In the genomic region with DNA sequence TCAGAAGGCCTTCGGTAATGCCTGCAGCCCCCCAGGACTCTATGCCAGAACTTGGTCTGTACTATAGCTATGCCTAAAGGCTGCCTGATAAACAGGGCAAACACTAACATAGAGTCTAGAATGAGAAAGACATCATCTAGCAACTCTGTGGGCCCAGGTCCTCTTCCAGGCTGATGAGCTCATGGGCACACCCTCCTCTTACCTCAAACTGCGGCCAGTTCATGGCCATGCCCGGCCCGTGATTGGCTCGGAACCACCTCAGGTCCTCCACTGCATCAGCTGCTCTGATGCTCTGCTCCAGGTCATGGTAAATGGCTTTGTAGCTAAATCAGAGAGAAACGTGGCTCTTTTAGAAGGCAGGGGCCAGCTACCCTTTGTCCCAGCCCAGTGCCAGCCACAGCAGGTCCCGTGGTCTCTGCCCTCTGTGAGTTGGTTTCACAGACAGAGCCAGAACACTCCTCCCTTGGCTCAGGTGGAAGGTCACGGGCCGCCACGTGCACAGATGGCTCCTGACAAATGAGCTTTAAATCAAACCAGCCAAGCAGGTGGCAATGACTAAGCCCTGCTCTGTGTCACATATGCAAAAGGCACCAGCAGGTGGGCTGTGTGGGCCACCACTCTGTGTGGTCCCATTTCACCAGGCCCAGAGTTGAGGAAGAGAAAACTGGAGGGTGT, we compare ENCODE assay signal across 13 cellular contexts. TPM values are rescaled to one million over a fixed set of nuclear protein-coding genes. Genes with fewer than 3 reads are reported as not detected.
DNase-seq lines count a peak whose midpoint lies in the region; ATAC-seq and TF ChIP-seq lines count a peak whose summit lies in the region.
"Had no signal": no experiment of that assay in that cellular context is flagged by ENCODE, and none has a peak within 500 bp of the region (broad histone marks: within the 10 kb centered on the region; RNA-seq: fewer than 3 reads in every experiment).

No MANE protein-coding gene starts in this region.

- H3K4me1 ChIP-seq in BLaER1 (peaks cover 7% of the 10 kb centered on the region; the same call in 1 of the 2 replicates), HUES6 (ENCODE audit: control insufficient read depth, insufficient read depth, low read length) (peaks cover 24% of the 10 kb centered on the region; the same call in 1 of the 2 replicates), body of pancreas (peaks cover 100% of the 10 kb centered on the region), mucosa of rectum (ENCODE audit: control insufficient read depth in 2 of 2, insufficient read depth in 2 of 2, low read length in 2 of 2) (peaks cover 5 to 17% of the 10 kb centered on the region in 2 donors)

- intact Hi-C loops in body of pancreas (cut with DNase I), result no loop called here

- CTCF ChIA-PET in GM10248 (lab: Yijun Ruan, JAX), result interaction anchor here (1.3 to 6.7 kb wide), 6 partner anchors 9 to 30 kb away, joined by 4 to 49 read pairs (median 6); no protein-coding TSS in a partner anchor

- H3K4me2 ChIP-seq in BLaER1, result no peak overlapping the region
- H3K4me2 ChIP-seq: BLaER1 treated with 17β-estradiol and CSF1 and Interleukin-3, amounts not matched to agents 10 nM and 100 nM had no signal

- POLR2A ChIA-PET in GM10248 (lab: Yijun Ruan, JAX), result no interaction called here

- peak; percentile 91 to 97 (median 96) for DNase-seq in body of pancreas
- no peak for DNase-seq in activated CD4-positive, alpha-beta T cell treated with anti-CD3 and anti-CD28 coated beads, Interleukin-2, amount 50 U/mL, for 4 hours
- DNase-seq in HPDE6-E6E7 (ENCODE audit: extremely low spot score), result no peak
- no peak for DNase-seq in HuH-7 (ENCODE audit: low spot score)
- no peak for DNase-seq in GM10248 (ENCODE audit: extremely low spot score)
- DNase-seq: activated CD4-positive, alpha-beta memory T cell treated with anti-CD3 and anti-CD28 coated beads, Interleukin-2, amount 10 ng/mL, durations not matched to agents 7 days and 5 days; IMR-90; NCI-H1436; NCI-H510A treated with DMSO at 0.1 percent for 48 hours had no signal

- H3K27ac ChIP-seq in BLaER1 (0 out of 2 replicates have a peak overlapping the region, but pooled peaks have one; percentile 1), HUES6 (ENCODE audit: low read depth, low read length) (peak overlapping the region; percentile 50; the same call in 1 of the 2 replicates), body of pancreas (peak overlapping the region; percentile 92 to 96 (median 94)), mucosa of rectum (ENCODE audit: low read depth in 2 of 2, low read length in 2 of 2) (peak overlapping the region; percentile 33 to 62)

- peak; percentile 80 for ATAC-seq in body of pancreas

- WGBS in body of pancreas, 2 donors, result 26% methylated on average over 10 of the region's 10 CpGs; no CpG with 5 or more reads in 1 of the 2 donors

- H3K4me3 ChIP-seq in BLaER1 (no peak overlapping the region), HUES6 (ENCODE audit: low read depth, low read length) (no peak overlapping the region), body of pancreas (peak overlapping the region in 1 of 2 donors; percentile 38), mucosa of rectum (ENCODE audit: low read length in 2 of 2) (no peak overlapping the region)
- H3K4me3 ChIP-seq: BLaER1 treated with 17β-estradiol and CSF1 and Interleukin-3, amounts not matched to agents 10 nM and 100 nM had no signal

- no peak overlapping the region for H3K9ac ChIP-seq in BLaER1
- H3K9ac ChIP-seq in HUES6 (ENCODE audit: low read length), result no peak overlapping the region
- H3K9ac ChIP-seq in mucosa of rectum (ENCODE audit: low read depth in 1 of 2, low read length in 2 of 2), result peak overlapping the region in 1 of 2 donors; percentile 28

- H4K20me1 ChIP-seq in BLaER1, result peaks cover 41% of the 10 kb centered on the region

- H3K36me3 ChIP-seq in BLaER1 (peaks cover 100% of the 10 kb centered on the region), HUES6 (ENCODE audit: control insufficient read depth, insufficient read depth, low read length) (peaks cover 79% of the 10 kb centered on the region), body of pancreas (replicated peaks in 1 of 2; ENCODE audit: insufficient read depth in 1 of 2, low read depth in 2 of 2) (peaks cover 9% of the 10 kb centered on the region in 2 donors), mucosa of rectum (ENCODE audit: control insufficient read depth in 2 of 2, insufficient read depth in 2 of 2, low read length in 2 of 2) (peaks cover 82 to 84% of the 10 kb centered on the region in 2 donors)

- TF ChIP-seq CTCF in body of pancreas (IDR thresholded peaks at IDR 0.05) (peak in 3 of 7 experiments; percentile 20 to 46 (median 38)), GM10248 (IDR thresholded peaks at IDR 0.05; ENCODE audit: control extremely low read depth, extremely low read depth, low read depth, missing control alignments) (no peak)

- TF ChIP-seq POLR2A in body of pancreas (IDR thresholded peaks at IDR 0.05), result peak; percentile 65 to 82 (median 74)

- no peaks in the 10 kb centered on the region for H3K27me3 ChIP-seq in BLaER1
- H3K27me3 ChIP-seq in HUES6 (ENCODE audit: control insufficient read depth, insufficient read depth, low read length), result no peaks in the 10 kb centered on the region
- no peaks in the 10 kb centered on the region for H3K27me3 ChIP-seq in body of pancreas
- no peaks in the 10 kb centered on the region for H3K27me3 ChIP-seq in mucosa of rectum (ENCODE audit: control insufficient read depth in 2 of 2, insufficient read depth in 2 of 2, low read length in 2 of 2)
- H3K27me3 ChIP-seq: BLaER1 treated with 17β-estradiol and CSF1 and Interleukin-3, amounts not matched to agents 10 nM and 100 nM had no signal

- H3K9me3 ChIP-seq in BLaER1 (no peaks in the 10 kb centered on the region), HUES6 (ENCODE audit: control insufficient read depth, insufficient read depth, low read depth, low read length) (no peaks in the 10 kb centered on the region), body of pancreas (no peaks in the 10 kb centered on the region), mucosa of rectum (ENCODE audit: control insufficient read depth in 2 of 2, low read length in 2 of 2) (no peaks in the 10 kb centered on the region)
- H3K9me3 ChIP-seq: BLaER1 treated with 17β-estradiol and CSF1 and Interleukin-3, amounts not matched to agents 10 nM and 100 nM had no signal

RNA-seq across cellular contexts. Expression of gene ARFGAP3, which starts 25.0 kb away (rescaled TPM):
- total RNA-seq in body of pancreas, result 10 to 100 TPM; 64.3 to 73.2 TPM

Comparison
In these comparisons a context has a peak if more than half of its experiments do, and no peak if none do; other contexts are left out.
1. H3K27ac ChIP-seq: peak in every context shown above with its lines; median percentile 94 in body of pancreas; 50 in HUES6; 48 in mucosa of rectum; 1 in BLaER1.
2. DNase-seq: peak in body of pancreas (4 of 4); none in activated CD4-positive, alpha-beta T cell treated with anti-CD3 and anti-CD28 coated beads, Interleukin-2, amount 50 U/mL, for 4 hours (0 of 2), HPDE6-E6E7 (single experiment), HuH-7 (single experiment) and GM10248 (single experiment).